In the genomic region with DNA sequence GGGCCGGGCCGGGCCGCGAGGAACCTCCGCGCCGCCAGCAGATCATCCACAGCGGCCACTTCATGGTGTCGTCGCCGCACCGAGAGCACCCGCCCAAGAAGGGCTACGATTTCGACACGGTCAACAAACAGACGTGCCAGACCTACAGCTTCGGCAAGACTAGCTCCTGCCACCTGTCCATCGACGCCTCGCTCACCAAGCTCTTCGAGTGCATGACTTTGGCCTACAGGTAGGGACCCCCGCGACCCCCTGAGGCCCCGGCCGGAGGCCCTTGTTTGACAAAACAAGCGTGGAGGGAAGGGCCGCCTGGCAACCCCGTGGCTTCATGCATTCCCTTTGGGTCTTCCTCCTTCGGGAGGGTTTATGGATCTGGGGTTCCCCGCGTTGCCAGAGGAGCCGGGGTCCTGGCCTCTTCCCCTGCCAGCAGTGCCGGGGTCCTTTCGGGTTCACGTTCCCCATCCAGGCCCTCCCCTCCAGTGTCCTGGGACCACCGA, we compare ENCODE assay signal across 8 cellular contexts. TPM values are rescaled to one million over a fixed set of nuclear protein-coding genes. Genes with fewer than 3 reads are reported as not detected.
DNase-seq lines count a peak whose midpoint lies in the region; ATAC-seq and TF ChIP-seq lines count a peak whose summit lies in the region.

No MANE protein-coding gene starts in this region.

- H2AFZ ChIP-seq in H9 (ENCODE audit: low read length) = no peak overlapping the region

- no peak for DNase-seq in BJ (ENCODE audit: low read depth)
- peak; percentile 72 for DNase-seq in H9
- DNase-seq in effector memory CD4-positive, alpha-beta T cell = no peak
- DNase-seq in vagina (ENCODE audit: extremely low spot score in 2 of 2) = no peak
- DNase-seq in NCI-H2196 (lab: John Stamatoyannopoulos, UW; ENCODE audit: unreplicated experiment) = no peak

- no peak for TF ChIP-seq POLR2A in vagina (IDR thresholded peaks at IDR 0.05)

- no peak overlapping the region for H3K4ac ChIP-seq in H9 (ENCODE audit: low read depth, low read length)

- no CpG with 5 or more reads among the region's 37 CpGs for WGBS in H9 (ENCODE audit: extremely low coverage, insufficient read length, low lambda C conversion rate)

- CTCF ChIA-PET in BJ (lab: Yijun Ruan, JAX) = interaction anchor here (5.5 kb wide), 1 partner anchor 45 kb away, joined by 43 read pairs; no protein-coding TSS in a partner anchor

- H2BK15ac ChIP-seq in H9 (ENCODE audit: low read depth, low read length) = no peak overlapping the region

- peaks cover 27% of the 10 kb centered on the region in 2 experiments for H3K4me1 Mint-ChIP-seq in H9

- no peak overlapping the region for H3T11ph ChIP-seq in H9 (ENCODE audit: low read length)

- peaks cover 5% of the 10 kb centered on the region; the same call in 1 of the 2 replicates for H3K79me2 ChIP-seq in H9 (ENCODE audit: insufficient read depth, low read length)

- H3K27me3 ChIP-seq in BJ (ENCODE audit: control insufficient read depth, insufficient read depth, low read length) (no peaks in the 10 kb centered on the region), H9 (ENCODE audit: insufficient read depth, low read length) (no peaks in the 10 kb centered on the region; the same call in 1 of the 2 replicates), muscle layer of duodenum (ENCODE audit: low read depth, low read length) (no peaks in the 10 kb centered on the region), vagina (no peaks in the 10 kb centered on the region)
- H3K27me3 ChIP-seq in effector memory CD4-positive, alpha-beta T cell (replicated peaks; ENCODE audit: control insufficient read depth, insufficient read depth, low read length, poor library complexity, severe bottlenecking) = no peaks in the 10 kb centered on the region

- no peak overlapping the region for H3K56ac ChIP-seq in H9 (ENCODE audit: insufficient read length, low read depth, low read length)

- H3K27ac Mint-ChIP-seq in H9 = no peak overlapping the region

- H3K14ac ChIP-seq in H9 (ENCODE audit: insufficient read depth, low read length) = peak overlapping the region; percentile 18

- H3K27me3 Mint-ChIP-seq in H9 (ENCODE audit: low read depth) = peaks cover 34% of the 10 kb centered on the region

- POLR2A ChIA-PET in BJ (lab: Charles Lee) = interaction anchor here (0.6 to 1.0 kb wide), 2 partner anchors 28 to 220 kb away, joined by 3 to 7 read pairs; no protein-coding TSS in a partner anchor

- no peak overlapping the region for H2BK120ac ChIP-seq in H9 (ENCODE audit: low read depth, low read length, poor library complexity, severe bottlenecking)

- H4K8ac ChIP-seq in H9 (replicated peaks; ENCODE audit: insufficient read length, low read depth, low read length) = no peak overlapping the region

- H2BK5ac ChIP-seq in H9 (ENCODE audit: insufficient read length, low read length) = no peak overlapping the region

- no peaks in the 10 kb centered on the region for H3K4me1 ChIP-seq in H9 (ENCODE audit: insufficient read depth, low read length)
- peaks cover 32% of the 10 kb centered on the region for H3K4me1 ChIP-seq in effector memory CD4-positive, alpha-beta T cell (ENCODE audit: control insufficient read depth, insufficient read depth, low read length, poor library complexity, severe bottlenecking)
- peaks cover 20 to 37% of the 10 kb centered on the region in 2 donors for H3K4me1 ChIP-seq in muscle layer of duodenum (ENCODE audit: control insufficient read depth in 1 of 2, insufficient read depth in 2 of 2, low read length in 2 of 2)
- H3K4me1 ChIP-seq in vagina = peaks cover 55% of the 10 kb centered on the region

- TF ChIP-seq CTCF in BJ (IDR thresholded peaks at IDR 0.05; ENCODE audit: insufficient read depth, low read depth, low read length) (no peak), H9 (conservative IDR thresholded peaks at IDR 0.05) (no peak), vagina (IDR thresholded peaks at IDR 0.05) (no peak)

- H3K36me3 Mint-ChIP-seq in H9 (ENCODE audit: insufficient read depth in 1 of 3, low read depth in 3 of 3) = peaks cover 5 to 6% (median 5%) of the 10 kb centered on the region in 3 experiments; a peak in 5 of 7 replicates

- H3K23ac ChIP-seq in H9 (ENCODE audit: insufficient read length, low read depth, low read length) = no peak overlapping the region

- peak overlapping the region; percentile 68 for H3K9ac ChIP-seq in H9 (ENCODE audit: extremely low read depth, insufficient read length, low read length)

- peaks cover 17% of the 10 kb centered on the region for H3K23me2 ChIP-seq in H9 (ENCODE audit: insufficient read length, low read depth, low read length, poor library complexity, severe bottlenecking)

- H3K18ac ChIP-seq in H9 (ENCODE audit: insufficient read length, low read depth, low read length) = no peak overlapping the region

- no peak overlapping the region for H4K91ac ChIP-seq in H9 (ENCODE audit: insufficient read length, low read depth, low read length)

- peak overlapping the region; percentile 81 to 92 for H3K4me3 Mint-ChIP-seq in H9

- no peak overlapping the region for H2BK12ac ChIP-seq in H9 (ENCODE audit: insufficient read length, low read depth, low read length)

- H2AK5ac ChIP-seq in H9 (ENCODE audit: insufficient read length, low read length) = no peak overlapping the region

- H3K36me3 ChIP-seq in BJ (ENCODE audit: control insufficient read depth, insufficient read depth, low read length) (no peaks in the 10 kb centered on the region), muscle layer of duodenum (ENCODE audit: control insufficient read depth in 1 of 2, insufficient read depth in 2 of 2, low read length in 2 of 2) (peaks cover 6 to 8% of the 10 kb centered on the region in 2 donors), vagina (no peaks in the 10 kb centered on the region)
- peaks cover 4% of the 10 kb centered on the region for H3K36me3 ChIP-seq in effector memory CD4-positive, alpha-beta T cell (ENCODE audit: control insufficient read depth, insufficient read depth, low read length)

- H3K9me3 Mint-ChIP-seq in H9 = no peaks in the 10 kb centered on the region

- no peak overlapping the region for H4K5ac ChIP-seq in H9 (ENCODE audit: insufficient read length, low read depth, low read length)

- peak overlapping the region; percentile 69 for H3K4me3 ChIP-seq in BJ (ENCODE audit: low read depth, low read length)
- H3K4me3 ChIP-seq in effector memory CD4-positive, alpha-beta T cell (ENCODE audit: insufficient read depth, low read depth, low read length, poor library complexity, severe bottlenecking) = peak overlapping the region; percentile 69
- H3K4me3 ChIP-seq in muscle layer of duodenum (ENCODE audit: low read depth in 1 of 2, low read length in 2 of 2) = peak overlapping the region; percentile 96 to 99
- peak overlapping the region; percentile 68 to 78 for H3K4me3 ChIP-seq in vagina

- H2BK20ac ChIP-seq in H9 (ENCODE audit: low read depth, low read length, poor library complexity, severe bottlenecking) = no peak overlapping the region

- H3K27ac ChIP-seq in H9 (ENCODE audit: insufficient read length, low read depth, low read length) (no peak overlapping the region), muscle layer of duodenum (ENCODE audit: low read length) (peak overlapping the region; percentile 96), vagina (peak overlapping the region; percentile 84)
- peak overlapping the region; percentile 77 for H3K27ac ChIP-seq in effector memory CD4-positive, alpha-beta T cell (ENCODE audit: insufficient read depth, low read length, poor library complexity, severe bottlenecking)

- peak overlapping the region; percentile 73 for H3K4me2 ChIP-seq in H9 (ENCODE audit: insufficient read depth, insufficient read length, low read length)

- intact Hi-C loops in vagina (cut with DNase I) = no loop called here

- no peaks in the 10 kb centered on the region for H4K20me1 ChIP-seq in H9 (ENCODE audit: control insufficient read depth, insufficient read depth, insufficient read length)

- no peaks in the 10 kb centered on the region for H3K79me1 ChIP-seq in H9 (ENCODE audit: insufficient read depth, low read depth, low read length, poor library complexity, severe bottlenecking)

- ATAC-seq in SK-N-SH treated with all-trans-retinoic acid at 6 μM for 48 hours = peak; percentile 3
- ATAC-seq in HG02885 (IDR thresholded peaks at IDR 0.05; ENCODE audit: poor library complexity, unreplicated experiment) = no peak

- H3K9me3 ChIP-seq in H9 (ENCODE audit: control insufficient read depth, low read depth, low read length) (no peaks in the 10 kb centered on the region), muscle layer of duodenum (ENCODE audit: control insufficient read depth in 1 of 2, low read length in 2 of 2) (no peaks in the 10 kb centered on the region), vagina (no peaks in the 10 kb centered on the region)
- H3K9me3 ChIP-seq in effector memory CD4-positive, alpha-beta T cell (ENCODE audit: control insufficient read depth, low read length) = no peaks in the 10 kb centered on the region

TF ChIP-seq in SK-N-SH treated with all-trans-retinoic acid at 6 μM for 48 hours, 23 proteins besides CTCF, POLR2A, EP300 and RAD21 (continues in another document):
- no peak for TF ChIP-seq TCF4 (CRISPR knock-in tag; IDR thresholded peaks at IDR 0.05; ENCODE audit: borderline replicate concordance)
- TF ChIP-seq, protein P1, sequence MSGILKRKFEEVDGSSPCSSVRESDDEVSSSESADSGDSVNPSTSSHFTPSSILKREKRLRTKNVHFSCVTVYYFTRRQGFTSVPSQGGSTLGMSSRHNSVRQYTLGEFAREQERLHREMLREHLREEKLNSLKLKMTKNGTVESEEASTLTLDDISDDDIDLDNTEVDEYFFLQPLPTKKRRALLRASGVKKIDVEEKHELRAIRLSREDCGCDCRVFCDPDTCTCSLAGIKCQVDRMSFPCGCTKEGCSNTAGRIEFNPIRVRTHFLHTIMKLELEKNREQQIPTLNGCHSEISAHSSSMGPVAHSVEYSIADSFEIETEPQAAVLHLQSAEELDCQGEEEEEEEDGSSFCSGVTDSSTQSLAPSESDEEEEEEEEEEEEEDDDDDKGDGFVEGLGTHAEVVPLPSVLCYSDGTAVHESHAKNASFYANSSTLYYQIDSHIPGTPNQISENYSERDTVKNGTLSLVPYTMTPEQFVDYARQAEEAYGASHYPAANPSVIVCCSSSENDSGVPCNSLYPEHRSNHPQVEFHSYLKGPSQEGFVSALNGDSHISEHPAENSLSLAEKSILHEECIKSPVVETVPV (CRISPR knock-in tag; IDR thresholded peaks at IDR 0.05) = no peak
- no peak for TF ChIP-seq ISL1 (CRISPR knock-in tag; IDR thresholded peaks at IDR 0.05)
- TF ChIP-seq ZFP3 (CRISPR knock-in tag; IDR thresholded peaks at IDR 0.05) = no peak
- no peak for TF ChIP-seq ESRRG (CRISPR knock-in tag; IDR thresholded peaks at IDR 0.05)
- TF ChIP-seq ZFP30 (CRISPR knock-in tag; IDR thresholded peaks at IDR 0.05) = no peak
- TF ChIP-seq PPARA (CRISPR knock-in tag; IDR thresholded peaks at IDR 0.05; ENCODE audit: borderline replicate concordance) = no peak
- no peak for TF ChIP-seq ZNF70 (CRISPR knock-in tag; IDR thresholded peaks at IDR 0.05)
- TF ChIP-seq SNAI2 (CRISPR knock-in tag; IDR thresholded peaks at IDR 0.05) = no peak
- TF ChIP-seq TOX (CRISPR knock-in tag; IDR thresholded peaks at IDR 0.05; ENCODE audit: borderline replicate concordance) = no peak

RNA-seq across cellular contexts. Expression of gene MLXIP, which starts 0.5 kb away (rescaled TPM):
- polyA plus RNA-seq in BJ (2011; rRNA removed) = 3.3 and 4.8 TPM in 2 replicates
- polyA minus RNA-seq in BJ (2011; rRNA and poly(A)+ RNA removed) = 11.0 and 12.9 TPM in 2 replicates
- 28.6 and 32.4 TPM in 2 replicates for total RNA-seq in H9 (2021)
- total RNA-seq in vagina = 16.9 TPM

RNA-seq across cellular contexts. Expression of gene BCL7A, which starts 57.4 kb away (rescaled TPM):
- 2.7 and 3.4 TPM in 2 replicates for polyA plus RNA-seq in BJ (2011; rRNA removed)
- polyA minus RNA-seq in BJ (2011; rRNA and poly(A)+ RNA removed) = 2.4 and 2.7 TPM in 2 replicates
- 17.8 and 18.2 TPM in 2 replicates for total RNA-seq in H9 (2021)
- total RNA-seq in vagina = 8.1 TPM
